Comparison of ENCODE assay signal across 1 cellular context in genomic region chr9:133991964-133992779, GRCh38.
TF ChIP-seq lines count a peak whose summit lies in the region.

TSS of gene VAV2 (minus strand) at chr9:133992324. CDS start at chr9:133992278, 46 bp downstream.

TF ChIP-seq in H1, 55 proteins besides CTCF, POLR2A, EP300 and RAD21:
- TF ChIP-seq RFX5 (IDR thresholded peaks at IDR 0.05; ENCODE audit: borderline replicate concordance, low read depth, low read length) (no peak), SUZ12 (IDR thresholded peaks at IDR 0.05; ENCODE audit: low read length) (no peak), TAF7 (optimal IDR thresholded peaks at IDR 0.05; ENCODE audit: borderline replicate concordance, low read depth, low read length) (no peak), GTF2F1 (IDR thresholded peaks at IDR 0.05; ENCODE audit: borderline replicate concordance, low read depth, low read length) (no peak), POLR2AphosphoS5 (IDR thresholded peaks at IDR 0.05; ENCODE audit: low read depth, low read length) (no peak), SIRT6 (IDR thresholded peaks at IDR 0.05; ENCODE audit: low read length) (no peak), CHD7 (IDR thresholded peaks at IDR 0.05; ENCODE audit: insufficient replicate concordance, low read length) (no peak), ZNF274 (IDR thresholded peaks at IDR 0.05; ENCODE audit: borderline replicate concordance, extremely low read depth, low read length) (no peak), SIX5 (IDR thresholded peaks at IDR 0.05; ENCODE audit: low read depth, low read length) (no peak), GABPA (IDR thresholded peaks at IDR 0.05; ENCODE audit: borderline replicate concordance, insufficient read depth, low read length) (0 out of 2 replicates have a peak, but pooled peaks have one; percentile 12), CHD1 (IDR thresholded peaks at IDR 0.05; ENCODE audit: low read depth, low read length) (no peak), JUN (IDR thresholded peaks at IDR 0.05; ENCODE audit: low read depth, low read length) (no peak), SP1 (IDR thresholded peaks at IDR 0.05; ENCODE audit: low read depth, low read length) (no peak), ATF2 (IDR thresholded peaks at IDR 0.05; ENCODE audit: low read length) (no peak), TCF12 (IDR thresholded peaks at IDR 0.05; ENCODE audit: low read depth, low read length) (no peak), ATF3 (IDR thresholded peaks at IDR 0.05; ENCODE audit: insufficient read depth, low read depth, low read length) (no peak), FOSL1 (IDR thresholded peaks at IDR 0.05; ENCODE audit: insufficient read depth, low read depth, low read length) (no peak), KDM5A (IDR thresholded peaks at IDR 0.05; ENCODE audit: low read length) (no peak), POU5F1 (IDR thresholded peaks at IDR 0.05; ENCODE audit: low read depth, low read length) (no peak), TEAD4 (IDR thresholded peaks at IDR 0.05; ENCODE audit: low read depth, low read length) (no peak), HDAC2 (IDR thresholded peaks at IDR 0.05; ENCODE audit: borderline replicate concordance in 1 of 2, low read depth in 2 of 2, low read length in 2 of 2) (no peak), TBP (IDR thresholded peaks at IDR 0.05; ENCODE audit: low read depth, low read length) (peak; percentile 44; the same call in 1 of the 2 replicates), PHF8 (conservative IDR thresholded peaks at IDR 0.05; ENCODE audit: low read depth, low read length) (0 out of 2 replicates have a peak, but pooled peaks have one; percentile 22), MAX (IDR thresholded peaks at IDR 0.05) (peak; percentile 21; the same call in 1 of the 2 replicates), BRCA1 (IDR thresholded peaks at IDR 0.05; ENCODE audit: low read depth, low read length) (no peak), SP4 (IDR thresholded peaks at IDR 0.05; ENCODE audit: low read length) (no peak), RXRA (IDR thresholded peaks at IDR 0.05; ENCODE audit: insufficient read depth, low read depth, low read length) (no peak), TAF1 (IDR thresholded peaks at IDR 0.05; ENCODE audit: low read depth, low read length) (peak; percentile 63; the same call in 1 of the 2 replicates), USF2 (IDR thresholded peaks at IDR 0.05; ENCODE audit: low read length) (no peak), RBBP5 (IDR thresholded peaks at IDR 0.05; ENCODE audit: borderline replicate concordance, low read depth, low read length) (peak; percentile 14; the same call in 1 of the 2 replicates), SP2 (IDR thresholded peaks at IDR 0.05; ENCODE audit: low read length) (no peak), SAP30 (IDR thresholded peaks at IDR 0.05; ENCODE audit: insufficient read depth, insufficient replicate concordance, low read length) (no peak), EGR1 (IDR thresholded peaks at IDR 0.05; ENCODE audit: borderline replicate concordance, low read depth, low read length) (peak; percentile 32; the same call in 1 of the 2 replicates), CBX5 (IDR thresholded peaks at IDR 0.05; ENCODE audit: low read depth, low read length) (no peak), CHD2 (IDR thresholded peaks at IDR 0.05; ENCODE audit: low read length) (no peak), ASH2L (IDR thresholded peaks at IDR 0.05; ENCODE audit: low read length) (no peak), KDM4A (IDR thresholded peaks at IDR 0.05; ENCODE audit: low read depth, low read length, severe bottlenecking) (peak; percentile 78), SIN3A (conservative IDR thresholded peaks at IDR 0.05 in 1 of 2, IDR thresholded peaks at IDR 0.05 in 1 of 2; ENCODE audit: low read depth in 1 of 2, low read length in 2 of 2) (peak in 1 of 2 experiments; percentile 47; a peak in 1 of 4 replicates), YY1 (IDR thresholded peaks at IDR 0.05; ENCODE audit: low read depth, low read length) (no peak), EZH2 (IDR thresholded peaks at IDR 0.05; ENCODE audit: low read depth, low read length, severe bottlenecking) (no peak), BCL11A (IDR thresholded peaks at IDR 0.05; ENCODE audit: low read depth in 2 of 2, low read length in 2 of 2) (no peak)
TF ChIP-seq in H1: peak in this region for 9.
